Comparison of ENCODE assay signal across 22 cellular contexts in the genomic region with DNA sequence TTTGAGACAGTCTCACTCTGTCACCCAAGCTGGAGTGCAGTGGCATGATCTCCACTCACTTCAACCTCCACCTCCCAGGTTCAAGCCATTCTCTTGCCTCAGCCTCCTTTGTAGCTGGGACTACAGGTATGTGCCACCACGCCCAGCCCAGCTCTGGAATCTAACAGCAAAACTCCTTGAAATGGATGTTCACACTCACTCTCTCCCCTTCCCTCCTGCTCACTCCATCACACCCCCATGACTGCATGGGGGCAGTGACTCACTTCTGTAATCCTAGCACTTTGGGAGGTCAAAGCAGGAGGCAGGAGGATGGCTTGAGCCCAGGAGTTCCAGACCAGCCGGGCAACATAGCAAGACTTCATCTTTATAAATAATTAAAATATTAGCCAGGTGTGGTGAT. TPM values are rescaled to one million over a fixed set of nuclear protein-coding genes. Genes with fewer than 3 reads are reported as not detected.
DNase-seq lines count a peak whose midpoint lies in the region; ATAC-seq and TF ChIP-seq lines count a peak whose summit lies in the region.
"Had no signal": no experiment of that assay in that cellular context is flagged by ENCODE, and none has a peak within 500 bp of the region (broad histone marks: within the 10 kb centered on the region; RNA-seq: fewer than 3 reads in every experiment).

No MANE protein-coding gene starts in this region.

- H3K9me3 ChIP-seq in T-helper 17 cell (ENCODE audit: control insufficient read depth, low read length, poor library complexity, severe bottlenecking): no peaks in the 10 kb centered on the region
- H3K9me3 ChIP-seq: ascending aorta, prostate gland, SJSA1, tibial nerve had no signal

- TF ChIP-seq CTCF in HFFc6 (IDR thresholded peaks at IDR 0.05): no peak

- H3K9me3 Mint-ChIP-seq in HFFc6: peaks cover 4% of the 10 kb centered on the region; the same call in 1 of the 2 replicates
- H3K9me3 Mint-ChIP-seq: natural killer cell had no signal

- H3K27ac Mint-ChIP-seq in HFFc6 (peak overlapping the region; percentile 26; the same call in 1 of the 2 replicates), T-helper 17 cell (peak overlapping the region; percentile 14)
- H3K27ac Mint-ChIP-seq: natural killer cell had no signal

- H3K4me1 Mint-ChIP-seq in HFFc6 (ENCODE audit: low read depth) (peaks cover 29% of the 10 kb centered on the region), T-helper 17 cell (peaks cover 13% of the 10 kb centered on the region)

- peaks cover 5% of the 10 kb centered on the region; the same call in 1 of the 2 replicates for H3K36me3 Mint-ChIP-seq in HFFc6 (ENCODE audit: low read depth)
- H3K36me3 Mint-ChIP-seq in T-helper 17 cell (ENCODE audit: low read depth): no peaks in the 10 kb centered on the region
- H3K36me3 Mint-ChIP-seq: natural killer cell had no signal

- H3K4me3 Mint-ChIP-seq in HFFc6 (no peak overlapping the region), T-helper 17 cell (no peak overlapping the region)
- H3K4me3 Mint-ChIP-seq: immature natural killer cell, natural killer cell had no signal

- DNase-seq in HFFc6 (peak; percentile 20), T-helper 17 cell (no peak), fibroblast of peridontal ligament (ENCODE audit: extremely low read depth) (peak; percentile 48), stromal cell of bone marrow (ENCODE audit: low read depth) (peak; percentile 48), amniotic stem cell (lab: John Stamatoyannopoulos, UW) (no peak), activated gamma-delta T cell treated with Interleukin-2 at 50 U/mL for 16 hours (no peak), HT-29 (ENCODE audit: low spot score) (no peak), GF-D8 (lab: John Stamatoyannopoulos, UW) (no peak)
- DNase-seq: activated CD4-positive, alpha-beta T cell treated with anti-CD3 and anti-CD28 coated beads for 1 hour; activated gamma-delta T cell; C1 segment of cervical spinal cord; H7; immature natural killer cell; natural killer cell; NCI-H2029; NCI-H524 treated with DMSO at 0.1 percent for 48 hours; T-helper 9 cell had no signal

- H3K27me3 Mint-ChIP-seq in HFFc6 (ENCODE audit: insufficient read depth): no peaks in the 10 kb centered on the region; the same call in 1 of the 2 replicates
- peaks cover 23% of the 10 kb centered on the region for H3K27me3 Mint-ChIP-seq in T-helper 17 cell

- no peak for ATAC-seq in T-helper 17 cell
- ATAC-seq: natural killer cell had no signal

RNA-seq across cellular contexts. Expression of gene TFAP4, which starts 11.1 kb away (rescaled TPM):
- total RNA-seq in HFFc6 (2021; fragmentation: NEBNext Ultra II Directional; extraction: Animal tissue kit (Norgen Biotek cat#: 25700)): 10 to 100 TPM in 3 of 6 experiments, 1 to 10 TPM in 3; 8.3 to 11.7 (median 10.1) TPM
- 10 to 100 TPM in 1 of 2 donors, 1 to 10 TPM in 1; 9.8 to 14.1 TPM for total RNA-seq in T-helper 17 cell
- total RNA-seq in HT-29 (2014; rRNA removed; shearing (Covaris generic)): 40.7 and 51.7 TPM in 2 replicates

RNA-seq across cellular contexts. Expression of gene GLIS2, which starts 31.9 kb away (rescaled TPM):
- total RNA-seq in HFFc6 (2021; fragmentation: NEBNext Ultra II Directional; extraction: Animal tissue kit (Norgen Biotek cat#: 25700)): 10 to 100 TPM; 21.9 to 26.0 (median 23.5) TPM
- under 1 TPM; 0.10 to 0.29 TPM for total RNA-seq in T-helper 17 cell
- 6.7 and 7.4 TPM in 2 replicates for total RNA-seq in HT-29 (2014; rRNA removed; shearing (Covaris generic))

RNA-seq across cellular contexts. Expression of gene SRL, which starts 42.1 kb away (rescaled TPM):
- total RNA-seq in HFFc6 (2021; fragmentation: NEBNext Ultra II Directional; extraction: Animal tissue kit (Norgen Biotek cat#: 25700)): not detected
- total RNA-seq in T-helper 17 cell: not detected
- 0.03 TPM in 1 of 2 replicates, not detected in the other for total RNA-seq in HT-29 (2014; rRNA removed; shearing (Covaris generic))
- total RNA-seq: H7, natural killer cell, OCI-LY7 had no signal

Comparison
In these comparisons a context has a peak if more than half of its experiments do, and no peak if none do; other contexts are left out.
1. DNase-seq: peak in HFFc6 (single experiment), fibroblast of peridontal ligament (single experiment) and stromal cell of bone marrow (single experiment); none in T-helper 17 cell (0 of 3), amniotic stem cell (single experiment), activated gamma-delta T cell treated with Interleukin-2 at 50 U/mL for 16 hours (single experiment), HT-29 (single experiment) and GF-D8 (single experiment).